Comparison of ENCODE assay signal across 19 cellular contexts in the genomic region with DNA sequence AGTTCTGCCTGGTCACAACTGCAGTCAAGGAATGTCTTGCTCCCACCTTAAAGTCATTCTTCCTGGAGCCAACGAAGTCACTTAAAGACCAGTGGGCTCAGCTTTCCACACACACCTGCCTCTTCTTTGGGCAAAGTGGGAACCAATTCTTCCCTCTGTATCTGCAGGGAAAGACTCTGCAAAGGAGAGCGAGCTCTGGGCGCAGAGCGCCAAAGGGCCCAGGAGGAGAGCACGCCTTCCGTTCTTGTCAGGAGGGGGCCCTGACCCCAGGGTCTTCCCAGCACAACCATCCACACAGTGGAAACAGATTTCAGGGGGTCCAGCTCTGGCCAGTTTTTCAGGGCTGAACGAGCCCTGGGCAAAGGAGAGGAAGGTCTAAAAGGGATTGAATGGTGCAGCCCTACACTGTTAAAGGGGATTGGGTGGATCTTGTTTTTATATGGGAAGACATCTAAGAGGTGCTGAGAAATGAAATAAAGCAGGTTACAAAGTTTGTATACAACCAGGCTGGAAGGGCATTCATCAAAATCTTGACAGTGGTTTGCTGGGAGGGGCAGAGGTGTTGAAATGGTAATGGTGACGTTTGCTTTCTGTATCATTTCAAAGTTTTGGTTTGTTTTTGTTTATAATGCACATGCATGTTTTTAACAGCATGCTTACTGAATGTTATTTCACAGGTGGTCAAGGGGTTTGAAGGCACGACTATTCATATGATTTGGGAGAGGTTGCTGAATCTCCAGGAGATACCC. TPM values are rescaled to one million over a fixed set of nuclear protein-coding genes. Genes with fewer than 3 reads are reported as not detected.
A peak's percentile ranks its signal among the peaks of the same experiment; 100 is the strongest.
DNase-seq lines count a peak whose midpoint lies in the region; ATAC-seq and TF ChIP-seq lines count a peak whose summit lies in the region.
"Had no signal": no experiment of that assay in that cellular context is flagged by ENCODE, and none has a peak within 500 bp of the region (broad histone marks: within the 10 kb centered on the region; RNA-seq: fewer than 3 reads in every experiment).

No MANE protein-coding gene starts in this region.

- POLR2A ChIA-PET in Caco-2 (lab: Charles Lee) = no interaction called here

- H3K4me1 ChIP-seq in Caco-2 (no peaks in the 10 kb centered on the region), endodermal cell (ENCODE audit: control insufficient read depth, insufficient read depth, low read length) (peaks cover 5% of the 10 kb centered on the region)

- no peaks in the 10 kb centered on the region for H3K9me3 ChIP-seq in Caco-2
- no peaks in the 10 kb centered on the region for H3K9me3 ChIP-seq in endodermal cell (ENCODE audit: control insufficient read depth, low read length)
- H3K9me3 ChIP-seq: breast epithelium, SJCRH30 had no signal

- no peak overlapping the region for H3K9ac ChIP-seq in endodermal cell (ENCODE audit: extremely low read depth, low read length, poor library complexity, severe bottlenecking)

- H3K4me1 Mint-ChIP-seq in activated CD8-positive, alpha-beta memory T cell treated with anti-CD3 and anti-CD28 coated beads, Interleukin-2, amount 10 ng/mL, durations not matched to agents 7 days and 5 days = peaks cover 14% of the 10 kb centered on the region
- H3K4me1 Mint-ChIP-seq in Caco-2 (ENCODE audit: low read depth, unreplicated experiment) = no peaks in the 10 kb centered on the region
- H3K4me1 Mint-ChIP-seq in endodermal cell = peaks cover 11% of the 10 kb centered on the region
- H3K4me1 Mint-ChIP-seq in neural crest cell = peaks cover 26% of the 10 kb centered on the region

- no peak for ATAC-seq in activated CD8-positive, alpha-beta memory T cell treated with anti-CD3 and anti-CD28 coated beads, Interleukin-2, amount 10 ng/mL, durations not matched to agents 7 days and 5 days
- no peak for ATAC-seq in GM18502 (IDR thresholded peaks at IDR 0.05; ENCODE audit: poor library complexity, unreplicated experiment)

- H3K4me3 ChIP-seq in Caco-2 (ENCODE audit: low read depth, low read length) (no peak overlapping the region), endodermal cell (ENCODE audit: low read length) (no peak overlapping the region)
- H3K4me3 ChIP-seq: SJCRH30 had no signal

- H3K4me3 Mint-ChIP-seq in activated CD8-positive, alpha-beta memory T cell treated with anti-CD3 and anti-CD28 coated beads, Interleukin-2, amount 10 ng/mL, durations not matched to agents 7 days and 5 days = no peak overlapping the region
- peak overlapping the region; percentile 1 for H3K4me3 Mint-ChIP-seq in Caco-2 (ENCODE audit: unreplicated experiment)
- H3K4me3 Mint-ChIP-seq in endodermal cell = peak overlapping the region; percentile 44
- H3K4me3 Mint-ChIP-seq in neural crest cell = peak overlapping the region; percentile 19

- no peaks in the 10 kb centered on the region for H3K36me3 ChIP-seq in Caco-2 (ENCODE audit: control insufficient read depth, insufficient read depth, low read length)
- no peaks in the 10 kb centered on the region for H3K36me3 ChIP-seq in endodermal cell (ENCODE audit: control insufficient read depth, insufficient read depth, low read length)
- H3K36me3 ChIP-seq: breast epithelium, SJCRH30 had no signal

- H3K27ac ChIP-seq in endodermal cell (ENCODE audit: low read depth, low read length) = no peak overlapping the region
- H3K27ac ChIP-seq: breast epithelium, C4-2B, SJCRH30 had no signal

- H3K27me3 ChIP-seq in Caco-2 (replicated peaks; ENCODE audit: control insufficient read depth, insufficient read depth, low read length) (no peaks in the 10 kb centered on the region; the same call in 1 of the 2 replicates), endodermal cell (ENCODE audit: control insufficient read depth, insufficient read depth, low read length, poor library complexity, severe bottlenecking) (peaks cover 100% of the 10 kb centered on the region)

- 36 to 54% methylated on average over 2 to 9 of the region's 9 CpGs for WGBS in endodermal cell (ENCODE audit: insufficient coverage in 1 of 2, insufficient read length in 1 of 2), 2 experiments

- peak; percentile 15 for DNase-seq in activated CD8-positive, alpha-beta memory T cell treated with anti-CD3 and anti-CD28 coated beads, Interleukin-2, amount 10 ng/mL, durations not matched to agents 7 days and 5 days
- no peak for DNase-seq in activated CD8-positive, alpha-beta memory T cell treated with anti-CD3 and anti-CD28 coated beads for 24 hours
- DNase-seq in Caco-2 (no peak), endodermal cell (no peak), neural crest cell (ENCODE audit: low read depth, low spot score) (no peak), NK-92 (lab: John Stamatoyannopoulos, UW; ENCODE audit: unreplicated experiment) (no peak)
- no peak for DNase-seq in stimulated activated naive CD4-positive, alpha-beta T cell treated with Interleukin-2 at 50 U/mL for 16 hours (lab: John Stamatoyannopoulos, UW)
- DNase-seq: foreskin fibroblast; hippocampal formation; mesenchymal stem cell; SJCRH30; stimulated activated CD4-positive, alpha-beta T cell treated with anti-CD3 and anti-CD28 coated beads, Interleukin-4, amount 100 ng/mL, for 24 hours had no signal

- no peak overlapping the region for H3K27ac Mint-ChIP-seq in activated CD8-positive, alpha-beta memory T cell treated with anti-CD3 and anti-CD28 coated beads, Interleukin-2, amount 10 ng/mL, durations not matched to agents 7 days and 5 days
- no peak overlapping the region for H3K27ac Mint-ChIP-seq in Caco-2 (ENCODE audit: unreplicated experiment)
- no peak overlapping the region for H3K27ac Mint-ChIP-seq in endodermal cell
- H3K27ac Mint-ChIP-seq in neural crest cell (ENCODE audit: unreplicated experiment) = no peak overlapping the region
- H3K27ac Mint-ChIP-seq: activated naive CD4-positive, alpha-beta T cell treated with anti-CD3 and anti-CD28 coated beads, Interleukin-2, amount 50 U/mL, for 72 hours; dendritic cell treated with granulocyte-macrophage colony-stimulating factor and Interleukin-4, amounts not matched to agents 40 ng/mL and 50 ng/mL, for 4 days had no signal

- CTCF ChIA-PET in activated CD8-positive, alpha-beta memory T cell treated with anti-CD3 and anti-CD28 coated beads, Interleukin-2, amount 10 ng/mL, durations not matched to agents 7 days and 5 days (lab: Charles Lee) = no interaction called here
- CTCF ChIA-PET in Caco-2 (lab: Charles Lee) = no interaction called here

- peaks cover 83% of the 10 kb centered on the region for H3K27me3 Mint-ChIP-seq in activated CD8-positive, alpha-beta memory T cell treated with anti-CD3 and anti-CD28 coated beads, Interleukin-2, amount 10 ng/mL, durations not matched to agents 7 days and 5 days
- H3K27me3 Mint-ChIP-seq in Caco-2 (ENCODE audit: insufficient read depth, unreplicated experiment) = peaks cover 21% of the 10 kb centered on the region
- H3K27me3 Mint-ChIP-seq in endodermal cell (ENCODE audit: insufficient read depth) = peaks cover 95% of the 10 kb centered on the region
- H3K27me3 Mint-ChIP-seq in neural crest cell (ENCODE audit: low read depth) = peaks cover 96% of the 10 kb centered on the region

- TF ChIP-seq CTCF in Caco-2 (IDR thresholded peaks at IDR 0.05; ENCODE audit: insufficient read depth in 1 of 2, low read depth in 1 of 2, low read length in 1 of 2, severe bottlenecking in 1 of 2, unreplicated experiment in 1 of 2) (no peak), endodermal cell (conservative IDR thresholded peaks at IDR 0.05) (no peak), neural crest cell (conservative IDR thresholded peaks at IDR 0.05) (no peak)

- no peaks in the 10 kb centered on the region for H3K9me3 Mint-ChIP-seq in activated CD8-positive, alpha-beta memory T cell treated with anti-CD3 and anti-CD28 coated beads, Interleukin-2, amount 10 ng/mL, durations not matched to agents 7 days and 5 days (ENCODE audit: low read depth)
- H3K9me3 Mint-ChIP-seq in Caco-2 (ENCODE audit: unreplicated experiment) (no peaks in the 10 kb centered on the region), endodermal cell (no peaks in the 10 kb centered on the region), neural crest cell (no peaks in the 10 kb centered on the region)
- H3K9me3 Mint-ChIP-seq: activated naive CD4-positive, alpha-beta T cell treated with anti-CD3 and anti-CD28 coated beads, Interleukin-2, amount 50 U/mL, for 72 hours; dendritic cell treated with granulocyte-macrophage colony-stimulating factor and Interleukin-4, amounts not matched to agents 40 ng/mL and 50 ng/mL, for 4 days had no signal

- H3K36me3 Mint-ChIP-seq in activated CD8-positive, alpha-beta memory T cell treated with anti-CD3 and anti-CD28 coated beads, Interleukin-2, amount 10 ng/mL, durations not matched to agents 7 days and 5 days = no peaks in the 10 kb centered on the region
- H3K36me3 Mint-ChIP-seq in Caco-2 (ENCODE audit: insufficient read depth, unreplicated experiment) (no peaks in the 10 kb centered on the region), endodermal cell (ENCODE audit: low read depth) (no peaks in the 10 kb centered on the region), neural crest cell (ENCODE audit: low read depth) (peaks cover 5% of the 10 kb centered on the region)

- intact Hi-C loops in Caco-2 (cut with micrococcal nuclease; ENCODE audit: unreplicated experiment) = no loop called here

- no TSS peak for BruUV-seq in Caco-2 (replicated peaks; lab: Mats Ljungman, UMichigan)

RNA-seq across cellular contexts. Expression of gene OLIG2, which starts 6.9 kb away (rescaled TPM):
- not detected for total RNA-seq in activated CD8-positive, alpha-beta memory T cell treated with anti-CD3 and anti-CD28 coated beads, Interleukin-2, amount 10 ng/mL, durations not matched to agents 7 days and 5 days
- total RNA-seq in Caco-2 (2022) (not detected in 2 replicates), endodermal cell (under 1 TPM in 1 of 2 donors, not detected in 1; 0.53 TPM), neural crest cell (5.4 TPM in 2 replicates)
- polyA plus RNA-seq in endodermal cell (2013, experiment 1 of 2) = 2.7 TPM
- 2.9 TPM for polyA plus RNA-seq in endodermal cell (2013, experiment 2 of 2)
- total RNA-seq: A673; activated naive CD4-positive, alpha-beta T cell treated with anti-CD3 and anti-CD28 coated beads, Interleukin-2, amount 50 U/mL, for 72 hours; breast epithelium; kidney epithelial cell had no signal

RNA-seq across cellular contexts. Expression of gene OLIG1, which starts 51.1 kb away (rescaled TPM):
- not detected for total RNA-seq in activated CD8-positive, alpha-beta memory T cell treated with anti-CD3 and anti-CD28 coated beads, Interleukin-2, amount 10 ng/mL, durations not matched to agents 7 days and 5 days
- not detected in 2 replicates for total RNA-seq in Caco-2 (2022)
- total RNA-seq in endodermal cell = under 1 TPM in 1 of 2 donors, not detected in 1; 0.48 TPM
- polyA plus RNA-seq in endodermal cell (2013, experiment 1 of 2) = 2.7 TPM
- polyA plus RNA-seq in endodermal cell (2013, experiment 2 of 2) = 3.6 TPM
- 5.4 and 8.4 TPM in 2 replicates for total RNA-seq in neural crest cell
- total RNA-seq: A673, breast epithelium, kidney epithelial cell had no signal
